ENCODE assay signal across 16 cellular contexts in genomic region chr9:125203259-125203658, GRCh38. TPM values are rescaled to one million over a fixed set of nuclear protein-coding genes. Genes with fewer than 3 reads are reported as not detected.
A peak's percentile ranks its signal among the peaks of the same experiment; 100 is the strongest.
DNase-seq lines count a peak whose midpoint lies in the region; ATAC-seq, FAIRE-seq and TF ChIP-seq lines count a peak whose summit lies in the region.
"Had no signal": no experiment of that assay in that cellular context is flagged by ENCODE, and none has a peak within 500 bp of the region (broad histone marks: within the 10 kb centered on the region; RNA-seq: fewer than 3 reads in every experiment).

No MANE protein-coding gene starts in this region.

- TF ChIP-seq POLR2A in GM12878 (IDR thresholded peaks at IDR 0.05; ENCODE audit: low read depth, low read length), result no peak

- intact Hi-C loops in GM12878 (cut with micrococcal nuclease; ENCODE audit: unreplicated experiment) (loop anchor here (5.0 kb wide), 1 partner anchor 59 kb away; the partner anchor contains the start of gene GAPVD1), ascending aorta (cut with DNase I) (loop anchor here (5.0 kb wide), 2 partner anchors 36 to 59 kb away; partner anchors contain the start of gene GAPVD1)

- no peak for DNase-seq in SK-N-SH
- DNase-seq in NCI-H1694 treated with DMSO at 0.1 percent for 48 hours (lab: John Stamatoyannopoulos, UW), result peak; percentile 26
- no peak for DNase-seq in GM12878 (ENCODE audit: low read depth, low spot score)
- DNase-seq in renal cortical epithelial cell (ENCODE audit: low read depth), result peak; percentile 2
- DNase-seq in ascending aorta (ENCODE audit: low spot score in 2 of 2), result no peak
- no peak for DNase-seq in amniotic stem cell (lab: John Stamatoyannopoulos, UW)
- no peak for DNase-seq in neural progenitor cell (ENCODE audit: low spot score)
- DNase-seq: activated B cell treated with CpG ODN at 0.5 μM for 24 hours; activated naive CD4-positive, alpha-beta T cell treated with anti-CD3 and anti-CD28 coated beads, Interleukin-2, amount 10 ng/mL, durations not matched to agents 7 days and 5 days; mammary epithelial cell; MG63; stimulated activated naive CD4-positive, alpha-beta T cell treated with Interleukin-2 at 50 U/mL for 16 hours; SW 1271 had no signal

- SMC1A ChIA-PET in GM12878 (lab: Charles Lee; ENCODE audit: uncharacterized antibody, unreplicated experiment), result interaction anchor here (0.6 to 1.2 kb wide), 2 partner anchors 35 to 1566 kb away, joined by 3 read pairs; no protein-coding TSS in a partner anchor

- H3K9me3 Mint-ChIP-seq in neural progenitor cell, result no peaks in the 10 kb centered on the region
- H3K9me3 Mint-ChIP-seq: activated B cell treated with CpG ODN at 0.5 μM for 24 hours; activated naive CD4-positive, alpha-beta T cell treated with anti-CD3 and anti-CD28 coated beads, Interleukin-2, amount 10 ng/mL, durations not matched to agents 7 days and 5 days had no signal

- TF ChIP-seq CTCF in SK-N-SH (IDR thresholded peaks at IDR 0.05) (no peak), GM12878 (IDR thresholded peaks at IDR 0.05 in 2 of 3, conservative IDR thresholded peaks at IDR 0.05 in 1 of 3; ENCODE audit: control insufficient read depth in 2 of 3, extremely low read depth in 1 of 3, insufficient read depth in 1 of 3, low read depth in 3 of 3, low read length in 3 of 3) (no peak), ascending aorta (IDR thresholded peaks at IDR 0.05) (no peak), neural progenitor cell (IDR thresholded peaks at IDR 0.05) (no peak)

- POLR2A ChIA-PET in SK-N-SH (lab: Yijun Ruan, JAX) (no interaction called here), GM12878 (lab: Charles Lee) (no interaction called here)

- CTCF ChIA-PET in SK-N-SH (lab: Yijun Ruan, JAX), result no interaction called here
- CTCF ChIA-PET in GM12878 (lab: Yijun Ruan, JAX), result interaction anchor here (0.6 kb wide), 1 partner anchor 129 kb away, joined by 3 read pairs; no protein-coding TSS in a partner anchor

- TF ChIP-seq EP300 in SK-N-SH (IDR thresholded peaks at IDR 0.05; ENCODE audit: borderline replicate concordance in 1 of 2, low read depth in 1 of 2, low read length in 1 of 2) (no peak), GM12878 (IDR thresholded peaks at IDR 0.05; ENCODE audit: borderline replicate concordance in 1 of 2, control insufficient read depth in 1 of 2, low read depth in 2 of 2, low read length in 2 of 2) (no peak)

- H3K4me3 ChIP-seq in SK-N-SH (ENCODE audit: low read depth in 2 of 2, low read length in 1 of 2) (no peak overlapping the region), GM12878 (no peak overlapping the region), ascending aorta (no peak overlapping the region), neural progenitor cell (no peak overlapping the region)
- H3K4me3 ChIP-seq: A549, MG63, vagina had no signal

- H3K4me1 ChIP-seq in SK-N-SH (ENCODE audit: control insufficient read depth in 1 of 2, insufficient read depth in 2 of 2, low read depth in 1 of 2, low read length in 1 of 2) (peaks cover 0 to 3% of the 10 kb centered on the region in 2 experiments; a peak in 1 of 4 replicates), GM12878 (ENCODE audit: control insufficient read depth, insufficient read depth, low read length) (peaks cover 3% of the 10 kb centered on the region), ascending aorta (peaks cover 0 to 2% of the 10 kb centered on the region in 2 donors), neural progenitor cell (peaks cover 5% of the 10 kb centered on the region)

- no peak for FAIRE-seq in GM12878 (lab: Jason Lieb, UNC)
- FAIRE-seq: A549 had no signal

- H4K20me1 ChIP-seq in SK-N-SH (ENCODE audit: insufficient read depth) (no peaks in the 10 kb centered on the region), GM12878 (ENCODE audit: control insufficient read depth, insufficient read depth) (no peaks in the 10 kb centered on the region), neural progenitor cell (ENCODE audit: low read depth) (no peaks in the 10 kb centered on the region)

- H3K9ac ChIP-seq in SK-N-SH, result no peak overlapping the region
- no peak overlapping the region for H3K9ac ChIP-seq in GM12878 (ENCODE audit: control insufficient read depth, insufficient read depth, low read length)
- no peak overlapping the region for H3K9ac ChIP-seq in neural progenitor cell

- H3K27ac ChIP-seq in SK-N-SH (ENCODE audit: low read depth in 2 of 2, low read length in 1 of 2) (peak overlapping the region; percentile 52 to 72; a peak in 3 of 4 replicates), GM12878 (ENCODE audit: control insufficient read depth, insufficient read depth) (no peak overlapping the region), ascending aorta (no peak overlapping the region), neural progenitor cell (no peak overlapping the region)
- H3K27ac ChIP-seq: A549, vagina had no signal

- peaks cover 4% of the 10 kb centered on the region for H3K27me3 Mint-ChIP-seq in neural progenitor cell (ENCODE audit: insufficient read depth, low read depth)
- H3K27me3 Mint-ChIP-seq: activated B cell treated with CpG ODN at 0.5 μM for 24 hours; activated naive CD4-positive, alpha-beta T cell treated with anti-CD3 and anti-CD28 coated beads, Interleukin-2, amount 10 ng/mL, durations not matched to agents 7 days and 5 days had no signal

- peaks cover 7% of the 10 kb centered on the region for H3K36me3 Mint-ChIP-seq in neural progenitor cell

- H2AFZ ChIP-seq in SK-N-SH (ENCODE audit: low read depth), result no peak overlapping the region
- H2AFZ ChIP-seq in GM12878 (ENCODE audit: control insufficient read depth, low read depth, low read length), result no peak overlapping the region
- H2AFZ ChIP-seq in neural progenitor cell (replicated peaks), result no peak overlapping the region

- no peak for TF ChIP-seq RAD21 in SK-N-SH (IDR thresholded peaks at IDR 0.05; ENCODE audit: low read length)
- no peak for TF ChIP-seq RAD21 in GM12878 (IDR thresholded peaks at IDR 0.05; ENCODE audit: insufficient read depth, low read depth, low read length)

- WGBS in SK-N-SH (ENCODE audit: low lambda C conversion rate), result 28% methylated on average over 1 of the region's 1 CpG
- 96% methylated on average over 1 of the region's 1 CpG for WGBS in GM12878 (ENCODE audit: insufficient coverage, insufficient replicate concordance, low lambda C conversion rate, missing lambda C conversion rate)

- in situ Hi-C loops in GM12878 (cut with MboI), result no loop called here

- H3K4me2 ChIP-seq in SK-N-SH (no peak overlapping the region), GM12878 (ENCODE audit: control insufficient read depth, insufficient read depth) (no peak overlapping the region), neural progenitor cell (no peak overlapping the region)
- H3K4me2 ChIP-seq: A549 had no signal

- H3K36me3 ChIP-seq in SK-N-SH (replicated peaks in 1 of 2; ENCODE audit: control insufficient read depth in 1 of 2, insufficient read depth in 2 of 2, low read length in 1 of 2) (peaks cover 14 to 16% of the 10 kb centered on the region in 2 experiments), GM12878 (ENCODE audit: control insufficient read depth in 2 of 2, insufficient read depth in 2 of 2, low read length in 1 of 2) (peaks cover 0 to 1% of the 10 kb centered on the region in 2 experiments; a peak in 3 of 4 replicates), ascending aorta (peaks cover 19 to 23% of the 10 kb centered on the region in 2 donors), neural progenitor cell (no peaks in the 10 kb centered on the region)

- H3K4me1 Mint-ChIP-seq in neural progenitor cell, result peaks cover 9% of the 10 kb centered on the region

- no peaks in the 10 kb centered on the region for H3K9me2 ChIP-seq in SK-N-SH

- no peak overlapping the region for H3K27ac Mint-ChIP-seq in neural progenitor cell
- H3K27ac Mint-ChIP-seq: activated B cell treated with CpG ODN at 0.5 μM for 24 hours; activated naive CD4-positive, alpha-beta T cell treated with anti-CD3 and anti-CD28 coated beads, Interleukin-2, amount 10 ng/mL, durations not matched to agents 7 days and 5 days had no signal

- H3K79me2 ChIP-seq in SK-N-SH (ENCODE audit: insufficient read depth), result peaks cover 18% of the 10 kb centered on the region; the same call in 1 of the 2 replicates
- peaks cover 10% of the 10 kb centered on the region for H3K79me2 ChIP-seq in GM12878 (ENCODE audit: control insufficient read depth, insufficient read depth, low read length)
- H3K79me2 ChIP-seq in neural progenitor cell (ENCODE audit: low read depth), result peaks cover 6% of the 10 kb centered on the region

- RAD21 ChIA-PET in GM12878 (lab: Charles Lee; ENCODE audit: unreplicated experiment), result no interaction called here

- H3K27me3 ChIP-seq in SK-N-SH (ENCODE audit: insufficient read depth), result no peaks in the 10 kb centered on the region
- H3K27me3 ChIP-seq in GM12878 (replicated peaks in 1 of 2; ENCODE audit: control insufficient read depth in 2 of 2, insufficient read depth in 2 of 2, low read length in 1 of 2), result no peaks in the 10 kb centered on the region
- no peaks in the 10 kb centered on the region for H3K27me3 ChIP-seq in ascending aorta
- H3K27me3 ChIP-seq in neural progenitor cell, result peaks cover 4% of the 10 kb centered on the region
- H3K27me3 ChIP-seq: MG63, vagina had no signal

- H3K4me3 Mint-ChIP-seq in neural progenitor cell, result no peak overlapping the region
- H3K4me3 Mint-ChIP-seq: activated B cell treated with CpG ODN at 0.5 μM for 24 hours; activated naive CD4-positive, alpha-beta T cell treated with anti-CD3 and anti-CD28 coated beads, Interleukin-2, amount 10 ng/mL, durations not matched to agents 7 days and 5 days had no signal

- TSS peak; percentile 32 for BruUV-seq in GM12878 (replicated peaks; lab: Mats Ljungman, UMichigan)

- no peak for ATAC-seq in SK-N-SH treated with all-trans-retinoic acid at 6 μM for 48 hours
- no peak for ATAC-seq in GM12878
- ATAC-seq: A549 had no signal

- no peaks in the 10 kb centered on the region for H3K9me3 ChIP-seq in SK-N-SH
- H3K9me3 ChIP-seq in GM12878 (replicated peaks; ENCODE audit: control insufficient read depth, insufficient read depth, low read length), result no peaks in the 10 kb centered on the region
- no peaks in the 10 kb centered on the region for H3K9me3 ChIP-seq in ascending aorta
- H3K9me3 ChIP-seq in neural progenitor cell (ENCODE audit: low read depth), result no peaks in the 10 kb centered on the region
- H3K9me3 ChIP-seq: A549, MG63, vagina had no signal

- peaks cover 12% of the 10 kb centered on the region for H3F3A ChIP-seq in SK-N-SH (replicated peaks; ENCODE audit: insufficient read depth)
- H3F3A ChIP-seq in neural progenitor cell (ENCODE audit: low read depth), result peaks cover 24% of the 10 kb centered on the region

RNA-seq across cellular contexts. Expression of gene RABEPK, which starts 2.9 kb away (rescaled TPM):
- 55.1 and 62.1 TPM in 2 replicates for polyA plus RNA-seq in SK-N-SH (2012; rRNA removed)
- 52.3 and 53.5 TPM in 2 replicates for polyA plus RNA-seq in SK-N-SH (2012; cell fraction: cytosol; rRNA removed)
- polyA plus RNA-seq in SK-N-SH (2012; cell fraction: nucleus; rRNA removed), result 44.7 and 51.2 TPM in 2 replicates
- total RNA-seq in GM12878 (2013; cell fraction: nucleolus; rRNA removed), result 6.4 and 9.4 TPM in 2 replicates
- total RNA-seq in GM12878 (2014; rRNA removed), result 32.3 TPM in 2 replicates
- total RNA-seq in GM12878 (2014; rRNA removed; fragmentation: Illumina TruSeq; extraction: Trizol), result 28.1 and 29.1 TPM in 2 replicates
- 26.9 and 27.7 TPM in 2 replicates for total RNA-seq in GM12878 (2021)
- 31.8 TPM for polyA plus RNA-seq in GM12878 (2011; ENCODE audit: low read depth)
- polyA plus RNA-seq in GM12878 (2011; rRNA removed), result 33.6 and 41.6 TPM in 2 replicates
- 38.5 and 45.8 TPM in 2 replicates for polyA plus RNA-seq in GM12878 (2011; cell fraction: cytosol; rRNA removed)
- 21.4 and 23.8 TPM in 2 replicates for polyA plus RNA-seq in GM12878 (2011; cell fraction: nucleus; rRNA removed)
- 21.7 and 28.4 TPM in 2 replicates for polyA plus RNA-seq in GM12878 (2012)
- polyA plus RNA-seq in GM12878 (2014; fragmentation: Illumina TruSeq; extraction: Trizol), result 30.6 and 32.4 TPM in 2 replicates
- 10 to 100 TPM; 41.7 to 59.8 TPM for polyA plus RNA-seq in GM12878 (2014; fragmentation: Nextera tagmentation; extraction: Ambion mirVana)
- polyA plus RNA-seq in GM12878 (2014; rRNA removed), result 29.2 and 37.2 TPM in 2 replicates
- 10 to 100 TPM; 46.3 to 52.4 TPM for polyA plus RNA-seq in GM12878 (2016; fragmentation: Nextera tagmentation; extraction: Ambion mirVana)
- 20.0 and 24.5 TPM in 2 replicates for polyA minus RNA-seq in GM12878 (2011; rRNA and poly(A)+ RNA removed)
- polyA minus RNA-seq in GM12878 (2011; cell fraction: cytosol; rRNA and poly(A)+ RNA removed), result 7.1 and 9.2 TPM in 2 replicates
- 3.6 and 6.7 TPM in 2 replicates for polyA minus RNA-seq in GM12878 (2011; cell fraction: nucleus; rRNA and poly(A)+ RNA removed)
- total RNA-seq in renal cortical epithelial cell, result 20.5 and 30.9 TPM in 2 replicates
- total RNA-seq in ascending aorta, result 20.4 TPM
- total RNA-seq in neural progenitor cell (ENCODE audit: low replicate concordance), result 7.8 and 12.4 TPM in 2 replicates

RNA-seq across cellular contexts. Expression of gene PPP6C, which starts 13.7 kb away (rescaled TPM):
- polyA plus RNA-seq in SK-N-SH (2012; rRNA removed) (14.8 and 16.3 TPM in 2 replicates), GM12878 (2011; rRNA removed) (45.3 and 67.8 TPM in 2 replicates), GM12878 (2014; fragmentation: Illumina TruSeq; extraction: Trizol) (38.8 and 46.0 TPM in 2 replicates), GM12878 (2014; fragmentation: Nextera tagmentation; extraction: Ambion mirVana) (10 to 100 TPM; 26.8 to 33.8 TPM), GM12878 (2014; rRNA removed) (23.9 and 27.4 TPM in 2 replicates), GM12878 (2016; fragmentation: Nextera tagmentation; extraction: Ambion mirVana) (10 to 100 TPM; 39.7 to 40.2 TPM)
- polyA plus RNA-seq in SK-N-SH (2012; cell fraction: cytosol; rRNA removed), result 23.7 and 33.6 TPM in 2 replicates
- polyA plus RNA-seq in SK-N-SH (2012; cell fraction: nucleus; rRNA removed), result 6.4 and 12.1 TPM in 2 replicates
- total RNA-seq in GM12878 (2013; cell fraction: nucleolus; rRNA removed), result 13.2 and 13.6 TPM in 2 replicates
- total RNA-seq in GM12878 (2014; rRNA removed) (27.2 and 34.8 TPM in 2 replicates), GM12878 (2014; rRNA removed; fragmentation: Illumina TruSeq; extraction: Trizol) (35.1 and 35.3 TPM in 2 replicates), GM12878 (2021) (41.2 and 43.4 TPM in 2 replicates), renal cortical epithelial cell (16.7 and 26.4 TPM in 2 replicates), ascending aorta (33.8 TPM), neural progenitor cell (ENCODE audit: low replicate concordance) (41.7 and 61.7 TPM in 2 replicates)
- polyA plus RNA-seq in GM12878 (2011; ENCODE audit: low read depth), result 12.7 TPM
- 17.0 and 21.4 TPM in 2 replicates for polyA plus RNA-seq in GM12878 (2011; cell fraction: cytosol; rRNA removed)
- polyA plus RNA-seq in GM12878 (2011; cell fraction: nucleus; rRNA removed), result 11.9 and 15.3 TPM in 2 replicates
- polyA plus RNA-seq in GM12878 (2012), result 20.0 and 22.4 TPM in 2 replicates
- polyA minus RNA-seq in GM12878 (2011; rRNA and poly(A)+ RNA removed), result 23.0 and 32.4 TPM in 2 replicates
- polyA minus RNA-seq in GM12878 (2011; cell fraction: cytosol; rRNA and poly(A)+ RNA removed), result 13.6 and 14.6 TPM in 2 replicates
- polyA minus RNA-seq in GM12878 (2011; cell fraction: nucleus; rRNA and poly(A)+ RNA removed), result 4.8 and 6.6 TPM in 2 replicates

RNA-seq across cellular contexts. Expression of gene HSPA5, which starts 37.9 kb away (rescaled TPM):
- 226 and 239 TPM in 2 replicates for polyA plus RNA-seq in SK-N-SH (2012; rRNA removed)
- polyA plus RNA-seq in SK-N-SH (2012; cell fraction: cytosol; rRNA removed), result 226 and 239 TPM in 2 replicates
- polyA plus RNA-seq in SK-N-SH (2012; cell fraction: nucleus; rRNA removed), result 109 and 190 TPM in 2 replicates
- total RNA-seq in GM12878 (2013; cell fraction: nucleolus; rRNA removed), result 30.1 and 31.5 TPM in 2 replicates
- total RNA-seq in GM12878 (2014; rRNA removed), result 53.0 and 70.1 TPM in 2 replicates
- total RNA-seq in GM12878 (2014; rRNA removed; fragmentation: Illumina TruSeq; extraction: Trizol), result 45.7 and 46.5 TPM in 2 replicates
- total RNA-seq in GM12878 (2021), result 162 and 182 TPM in 2 replicates
- 200 TPM for polyA plus RNA-seq in GM12878 (2011; ENCODE audit: low read depth)
- polyA plus RNA-seq in GM12878 (2011; rRNA removed), result 67.2 and 86.2 TPM in 2 replicates
- 59.4 and 64.0 TPM in 2 replicates for polyA plus RNA-seq in GM12878 (2011; cell fraction: cytosol; rRNA removed)
- polyA plus RNA-seq in GM12878 (2011; cell fraction: nucleus; rRNA removed), result 54.5 and 56.6 TPM in 2 replicates
- polyA plus RNA-seq in GM12878 (2012), result 235 and 250 TPM in 2 replicates
- polyA plus RNA-seq in GM12878 (2014; fragmentation: Illumina TruSeq; extraction: Trizol), result 202 and 218 TPM in 2 replicates
- 100 to 1,000 TPM in 1 of 2 experiments, 10 to 100 TPM in 1; 39.8 to 105 TPM for polyA plus RNA-seq in GM12878 (2014; fragmentation: Nextera tagmentation; extraction: Ambion mirVana)
- polyA plus RNA-seq in GM12878 (2014; rRNA removed), result 105 and 114 TPM in 2 replicates
- polyA plus RNA-seq in GM12878 (2016; fragmentation: Nextera tagmentation; extraction: Ambion mirVana), result 100 to 1,000 TPM; 495 to 517 TPM
- 61.8 and 82.7 TPM in 2 replicates for polyA minus RNA-seq in GM12878 (2011; rRNA and poly(A)+ RNA removed)
- 62.5 and 64.2 TPM in 2 replicates for polyA minus RNA-seq in GM12878 (2011; cell fraction: cytosol; rRNA and poly(A)+ RNA removed)
- polyA minus RNA-seq in GM12878 (2011; cell fraction: nucleus; rRNA and poly(A)+ RNA removed), result 19.9 and 26.7 TPM in 2 replicates
- 123 and 354 TPM in 2 replicates for total RNA-seq in renal cortical epithelial cell
- total RNA-seq in ascending aorta, result 133 TPM
- total RNA-seq in neural progenitor cell (ENCODE audit: low replicate concordance), result 39.1 and 44.2 TPM in 2 replicates

RNA-seq across cellular contexts. Expression of gene GAPVD1, which starts 58.4 kb away (rescaled TPM):
- 10.5 and 10.7 TPM in 2 replicates for polyA plus RNA-seq in SK-N-SH (2012; rRNA removed)
- polyA plus RNA-seq in SK-N-SH (2012; cell fraction: cytosol; rRNA removed), result 9.6 and 10.3 TPM in 2 replicates
- 19.0 and 32.1 TPM in 2 replicates for polyA plus RNA-seq in SK-N-SH (2012; cell fraction: nucleus; rRNA removed)
- total RNA-seq in GM12878 (2013; cell fraction: nucleolus; rRNA removed), result 170 and 181 TPM in 2 replicates
- total RNA-seq in GM12878 (2014; rRNA removed), result 30.4 and 31.2 TPM in 2 replicates
- 27.6 and 31.6 TPM in 2 replicates for total RNA-seq in GM12878 (2014; rRNA removed; fragmentation: Illumina TruSeq; extraction: Trizol)
- 29.6 and 30.1 TPM in 2 replicates for total RNA-seq in GM12878 (2021)
- 9.3 TPM for polyA plus RNA-seq in GM12878 (2011; ENCODE audit: low read depth)
- polyA plus RNA-seq in GM12878 (2011; rRNA removed), result 15.9 and 17.8 TPM in 2 replicates
- 10.1 and 14.8 TPM in 2 replicates for polyA plus RNA-seq in GM12878 (2011; cell fraction: cytosol; rRNA removed)
- polyA plus RNA-seq in GM12878 (2011; cell fraction: nucleus; rRNA removed), result 23.3 and 24.5 TPM in 2 replicates
- polyA plus RNA-seq in GM12878 (2012), result 10.3 and 11.8 TPM in 2 replicates
- 22.1 and 23.3 TPM in 2 replicates for polyA plus RNA-seq in GM12878 (2014; fragmentation: Illumina TruSeq; extraction: Trizol)
- 1 to 10 TPM; 4.3 to 5.2 TPM for polyA plus RNA-seq in GM12878 (2014; fragmentation: Nextera tagmentation; extraction: Ambion mirVana)
- polyA plus RNA-seq in GM12878 (2014; rRNA removed), result 16.1 and 17.4 TPM in 2 replicates
- 10 to 100 TPM; 35.2 to 36.6 TPM for polyA plus RNA-seq in GM12878 (2016; fragmentation: Nextera tagmentation; extraction: Ambion mirVana)
- polyA minus RNA-seq in GM12878 (2011; rRNA and poly(A)+ RNA removed), result 37.7 and 46.3 TPM in 2 replicates
- polyA minus RNA-seq in GM12878 (2011; cell fraction: cytosol; rRNA and poly(A)+ RNA removed), result 15.4 and 18.6 TPM in 2 replicates
- 27.9 and 39.5 TPM in 2 replicates for polyA minus RNA-seq in GM12878 (2011; cell fraction: nucleus; rRNA and poly(A)+ RNA removed)
- total RNA-seq in renal cortical epithelial cell, result 32.3 and 50.0 TPM in 2 replicates
- 18.9 TPM for total RNA-seq in ascending aorta
- total RNA-seq in neural progenitor cell (ENCODE audit: low replicate concordance), result 33.1 and 43.5 TPM in 2 replicates

RNA-seq across cellular contexts. Expression of gene SCAI, which starts 59.9 kb away (rescaled TPM):
- 0.85 and 1.2 TPM in 2 replicates for polyA plus RNA-seq in SK-N-SH (2012; rRNA removed)
- polyA plus RNA-seq in SK-N-SH (2012; cell fraction: cytosol; rRNA removed), result 1.3 and 1.4 TPM in 2 replicates
- polyA plus RNA-seq in SK-N-SH (2012; cell fraction: nucleus; rRNA removed), result 2.8 and 2.9 TPM in 2 replicates
- total RNA-seq in GM12878 (2013; cell fraction: nucleolus; rRNA removed), result 93.9 and 95.0 TPM in 2 replicates
- total RNA-seq in GM12878 (2014; rRNA removed), result 5.7 and 7.7 TPM in 2 replicates
- 5.6 and 7.2 TPM in 2 replicates for total RNA-seq in GM12878 (2014; rRNA removed; fragmentation: Illumina TruSeq; extraction: Trizol)
- 6.9 and 8.1 TPM in 2 replicates for total RNA-seq in GM12878 (2021)
- polyA plus RNA-seq in GM12878 (2011; ENCODE audit: low read depth), result 1.9 TPM
- 8.8 and 12.4 TPM in 2 replicates for polyA plus RNA-seq in GM12878 (2011; rRNA removed)
- polyA plus RNA-seq in GM12878 (2011; cell fraction: cytosol; rRNA removed), result 2.5 and 4.9 TPM in 2 replicates
- polyA plus RNA-seq in GM12878 (2011; cell fraction: nucleus; rRNA removed), result 6.6 and 8.1 TPM in 2 replicates
- polyA plus RNA-seq in GM12878 (2012), result 1.8 and 2.6 TPM in 2 replicates
- 3.2 and 3.5 TPM in 2 replicates for polyA plus RNA-seq in GM12878 (2014; fragmentation: Illumina TruSeq; extraction: Trizol)
- polyA plus RNA-seq in GM12878 (2014; fragmentation: Nextera tagmentation; extraction: Ambion mirVana), result under 1 TPM; 0.52 to 0.82 TPM
- 2.6 and 3.4 TPM in 2 replicates for polyA plus RNA-seq in GM12878 (2014; rRNA removed)
- 1 to 10 TPM; 4.9 to 5.3 TPM for polyA plus RNA-seq in GM12878 (2016; fragmentation: Nextera tagmentation; extraction: Ambion mirVana)
- polyA minus RNA-seq in GM12878 (2011; rRNA and poly(A)+ RNA removed), result 11.6 and 12.5 TPM in 2 replicates
- 6.5 and 7.6 TPM in 2 replicates for polyA minus RNA-seq in GM12878 (2011; cell fraction: cytosol; rRNA and poly(A)+ RNA removed)
- polyA minus RNA-seq in GM12878 (2011; cell fraction: nucleus; rRNA and poly(A)+ RNA removed), result 4.8 and 6.2 TPM in 2 replicates
- total RNA-seq in renal cortical epithelial cell, result 2.4 and 9.1 TPM in 2 replicates
- 2.4 TPM for total RNA-seq in ascending aorta
- total RNA-seq in neural progenitor cell (ENCODE audit: low replicate concordance), result 24.1 and 30.2 TPM in 2 replicates

Comparison
In these comparisons a context has a peak if more than half of its experiments do, and no peak if none do; other contexts are left out.
1. DNase-seq: peak in NCI-H1694 treated with DMSO at 0.1 percent for 48 hours (single experiment) and renal cortical epithelial cell (single experiment); none in SK-N-SH (single experiment), GM12878 (single experiment), ascending aorta (0 of 2), amniotic stem cell (single experiment) and neural progenitor cell (single experiment).
2. H3K27ac ChIP-seq: peak in SK-N-SH (2 of 2); none in GM12878 (single experiment), ascending aorta (0 of 2) and neural progenitor cell (single experiment).